1 cellular context compared by ENCODE assay signal in genomic region chr14:50355692-50356091, GRCh38.
TF ChIP-seq lines count a peak whose summit lies in the region.

No MANE protein-coding gene starts in this region.

TF ChIP-seq in GM12878, 131 proteins besides CTCF, POLR2A, EP300 and RAD21:
- no peak for TF ChIP-seq ZBTB40 (IDR thresholded peaks at IDR 0.05; ENCODE audit: borderline replicate concordance)
- no peak for TF ChIP-seq DPF2 (IDR thresholded peaks at IDR 0.05)
- TF ChIP-seq SMAD1 (IDR thresholded peaks at IDR 0.05; ENCODE audit: low read depth, partially characterized antibody): no peak
- no peak for TF ChIP-seq RAD51 (IDR thresholded peaks at IDR 0.05)
- no peak for TF ChIP-seq CBX3 (IDR thresholded peaks at IDR 0.05; ENCODE audit: borderline replicate concordance, low read depth)
- no peak for TF ChIP-seq E2F4 (IDR thresholded peaks at IDR 0.05; ENCODE audit: low read depth, low read length)
- no peak for TF ChIP-seq SPI1 (IDR thresholded peaks at IDR 0.05; ENCODE audit: borderline replicate concordance, insufficient read depth, low read depth, low read length)
- TF ChIP-seq YY1 (IDR thresholded peaks at IDR 0.05; ENCODE audit: low read depth, low read length): no peak
- no peak for TF ChIP-seq RBBP5 (conservative IDR thresholded peaks at IDR 0.05)
- TF ChIP-seq CHD1 (IDR thresholded peaks at IDR 0.05; ENCODE audit: low read depth, low read length): no peak
- no peak for TF ChIP-seq GATAD2B (conservative IDR thresholded peaks at IDR 0.05; ENCODE audit: low read depth)
